In genomic region chr10:86355571-86356038, GRCh38 we compare ENCODE assay signal across 11 cellular contexts. TPM values are rescaled to one million over a fixed set of nuclear protein-coding genes. Genes with fewer than 3 reads are reported as not detected.
DNase-seq lines count a peak whose midpoint lies in the region; ATAC-seq and TF ChIP-seq lines count a peak whose summit lies in the region.
"Had no signal": no experiment of that assay in that cellular context is flagged by ENCODE, and none has a peak within 500 bp of the region (broad histone marks: within the 10 kb centered on the region; RNA-seq: fewer than 3 reads in every experiment).

No MANE protein-coding gene starts in this region.

- TF ChIP-seq POLR2A in erythroblast (IDR thresholded peaks at IDR 0.05; ENCODE audit: low read length) = no peak

- peak in 13 of 14 donors; percentile 25 to 92 (median 82) for DNase-seq in C1 segment of cervical spinal cord (lab: John Stamatoyannopoulos, UW)
- peak; percentile 94 to 96 for DNase-seq in Kasumi-1 (lab: John Stamatoyannopoulos, UW)
- peak; percentile 93 for DNase-seq in midbrain (lab: John Stamatoyannopoulos, UW)
- DNase-seq in erythroblast (lab: John Stamatoyannopoulos, UW) = no peak
- DNase-seq in hepatic stellate cell (ENCODE audit: low spot score) = no peak
- no peak for DNase-seq in stimulated activated CD4-positive, alpha-beta T cell treated with anti-CD3 and anti-CD28 coated beads, Interleukin-4, amount 100 ng/mL, for 24 hours
- DNase-seq: NCI-H1417 treated with DMSO at 0.1 percent for 48 hours, SHP77 treated with DMSO at 0.1 percent for 48 hours had no signal

- peak overlapping the region in 3 of 5 experiments; percentile 21 to 61 (median 21) for H3K27ac Mint-ChIP-seq in brain

- no peak for TF ChIP-seq CTCF in brain (conservative IDR thresholded peaks at IDR 0.05)

- H3K27me3 Mint-ChIP-seq in brain = peaks cover 7% of the 10 kb centered on the region

- H3K9me3 Mint-ChIP-seq in brain = peaks cover 0 to 5% (median 0%) of the 10 kb centered on the region in 5 experiments
- H3K9me3 Mint-ChIP-seq: central memory CD8-positive, alpha-beta T cell had no signal

- peak overlapping the region in 1 of 5 experiments; percentile 31 for H3K4me3 Mint-ChIP-seq in brain
- H3K4me3 Mint-ChIP-seq: central memory CD8-positive, alpha-beta T cell had no signal

- H3K36me3 Mint-ChIP-seq in brain = peaks cover 11% of the 10 kb centered on the region

- peaks cover 11% of the 10 kb centered on the region for H3K4me1 Mint-ChIP-seq in brain
- H3K4me1 Mint-ChIP-seq: central memory CD8-positive, alpha-beta T cell had no signal

- ATAC-seq in HG02571 (IDR thresholded peaks at IDR 0.05; ENCODE audit: unreplicated experiment) = no peak

RNA-seq across cellular contexts. Expression of gene GRID1, which starts 11.0 kb away (rescaled TPM):
- polyA plus RNA-seq in brain (ENCODE audit: insufficient read depth, low read depth, low replicate concordance) = 13.2 TPM

Comparison
In these comparisons a context has a peak if more than half of its experiments do, and no peak if none do; other contexts are left out.
1. DNase-seq: peak in C1 segment of cervical spinal cord (13 of 14), Kasumi-1 (2 of 2) and midbrain (single experiment); none in erythroblast (0 of 2), hepatic stellate cell (single experiment) and stimulated activated CD4-positive, alpha-beta T cell treated with anti-CD3 and anti-CD28 coated beads, Interleukin-4, amount 100 ng/mL, for 24 hours (single experiment).